ENCODE assay signal across 1 cellular context in genomic region chr6:32962427-32962826, GRCh38.
TF ChIP-seq lines count a peak whose summit lies in the region.

No MANE protein-coding gene starts in this region.

TF ChIP-seq in K562, 482 proteins besides CTCF, POLR2A, EP300 and RAD21:
- no peak for TF ChIP-seq STAT5B (CRISPR knock-in tag; IDR thresholded peaks at IDR 0.05)
- TF ChIP-seq C11orf30 (IDR thresholded peaks at IDR 0.05; ENCODE audit: low read depth) = peak; percentile 60
- TF ChIP-seq NFE2 (IDR thresholded peaks at IDR 0.05; ENCODE audit: low read depth) = peak; percentile 66
